9 cellular contexts compared by ENCODE assay signal in the genomic region with DNA sequence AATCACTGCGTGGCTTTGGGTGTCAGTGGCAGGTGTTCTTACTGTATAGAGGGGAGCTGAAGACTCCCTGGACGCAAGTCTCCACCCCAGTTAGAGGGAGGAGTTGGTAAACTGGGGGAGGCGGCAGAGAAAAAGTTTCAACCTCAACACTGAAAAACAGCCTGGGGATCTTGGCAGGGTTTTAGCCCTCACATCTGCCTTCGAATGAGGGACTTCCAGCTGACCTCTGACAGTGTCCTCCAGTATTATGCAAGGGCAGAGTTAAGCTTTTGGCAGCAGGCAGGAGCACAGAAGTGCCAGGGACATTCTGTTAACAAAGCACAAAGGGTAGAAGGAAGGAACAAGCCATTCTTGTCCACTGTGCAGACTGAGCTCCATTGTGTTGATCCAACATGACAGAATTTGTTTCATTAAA. TPM values are rescaled to one million over a fixed set of nuclear protein-coding genes. Genes with fewer than 3 reads are reported as not detected.
DNase-seq lines count a peak whose midpoint lies in the region; ATAC-seq lines count a peak whose summit lies in the region.
"Had no signal": no experiment of that assay in that cellular context is flagged by ENCODE, and none has a peak within 500 bp of the region (broad histone marks: within the 10 kb centered on the region; RNA-seq: fewer than 3 reads in every experiment).

No MANE protein-coding gene starts in this region.

- ATAC-seq in GM18861 (IDR thresholded peaks at IDR 0.05; ENCODE audit: unreplicated experiment) (no peak), HG03439 (IDR thresholded peaks at IDR 0.05; ENCODE audit: unreplicated experiment) (no peak)

- peak; percentile 22 for DNase-seq in NOMO-1 treated with DMSO at 0.1 percent for 48 hours (lab: John Stamatoyannopoulos, UW; ENCODE audit: unreplicated experiment)
- DNase-seq in NOMO-1 (lab: John Stamatoyannopoulos, UW; ENCODE audit: unreplicated experiment in 2 of 2): no peak
- peak; percentile 33 for DNase-seq in epidermal melanocyte (ENCODE audit: insufficient read length, low spot score)
- peak; percentile 72 for DNase-seq in mucosa of gallbladder (ENCODE audit: low spot score)
- DNase-seq in ureter (ENCODE audit: low spot score): peak; percentile 70
- no peak for DNase-seq in NCI-H2227 treated with DMSO at 0.1 percent for 48 hours (lab: John Stamatoyannopoulos, UW)
- DNase-seq: stimulated activated CD4-positive, alpha-beta T cell treated with anti-CD3 and anti-CD28 coated beads, Interleukin-2, amount 100 ng/mL, for 24 hours had no signal

RNA-seq across cellular contexts. Expression of a gene that starts 41.2 kb away (rescaled TPM):
- total RNA-seq in mucosa of gallbladder (109 TPM), ureter (68.7 TPM)

Comparison
In these comparisons a context has a peak if more than half of its experiments do, and no peak if none do; other contexts are left out.
1. DNase-seq: peak in NOMO-1 treated with DMSO at 0.1 percent for 48 hours (single experiment), epidermal melanocyte (single experiment), mucosa of gallbladder (single experiment) and ureter (single experiment); none in NOMO-1 (0 of 2) and NCI-H2227 treated with DMSO at 0.1 percent for 48 hours (single experiment).